Comparison of ENCODE assay signal across 8 cellular contexts in genomic region chr2:201126308-201127127, GRCh38. TPM values are rescaled to one million over a fixed set of nuclear protein-coding genes. Genes with fewer than 3 reads are reported as not detected.
A peak's percentile ranks its signal among the peaks of the same experiment; 100 is the strongest.
DNase-seq lines count a peak whose midpoint lies in the region; ATAC-seq and TF ChIP-seq lines count a peak whose summit lies in the region.

No MANE protein-coding gene starts in this region.

- no peaks in the 10 kb centered on the region for H3F3A ChIP-seq in neural progenitor cell (ENCODE audit: low read depth)

- POLR2A ChIA-PET in Caco-2 (lab: Charles Lee), result interaction anchor here (0.7 to 1.2 kb wide), 3 partner anchors 19 to 28 kb away, joined by 3 to 5 read pairs (median 4); no protein-coding TSS in a partner anchor

- CTCF ChIA-PET in Caco-2 (lab: Charles Lee), result interaction anchor here (0.8 to 1.5 kb wide), 3 partner anchors 11 to 22 kb away, joined by 3 to 6 read pairs (median 5); partner anchors contain the start of gene CFLAR

- H3K9ac ChIP-seq in neural progenitor cell, result no peak overlapping the region

- peaks cover 81% of the 10 kb centered on the region for H3K4me1 ChIP-seq in Caco-2
- H3K4me1 ChIP-seq in foreskin keratinocyte, result peaks cover 48% of the 10 kb centered on the region
- H3K4me1 ChIP-seq in neural progenitor cell, result peaks cover 11% of the 10 kb centered on the region

- intact Hi-C loops in Caco-2 (cut with micrococcal nuclease; ENCODE audit: unreplicated experiment), result loop anchor here (1.0 kb wide), 1 partner anchor 18 kb away; no protein-coding TSS in a partner anchor

- TF ChIP-seq CTCF in Caco-2 (IDR thresholded peaks at IDR 0.05; ENCODE audit: insufficient read depth in 1 of 2, low read depth in 1 of 2, low read length in 1 of 2, severe bottlenecking in 1 of 2, unreplicated experiment in 1 of 2) (no peak), foreskin keratinocyte (conservative IDR thresholded peaks at IDR 0.05) (no peak), neural progenitor cell (IDR thresholded peaks at IDR 0.05) (no peak)

- H3K4me2 ChIP-seq in neural progenitor cell, result no peak overlapping the region

- H3K27me3 Mint-ChIP-seq in Caco-2 (ENCODE audit: insufficient read depth, unreplicated experiment), result no peaks in the 10 kb centered on the region
- no peaks in the 10 kb centered on the region for H3K27me3 Mint-ChIP-seq in T-helper 1 cell treated with Interleukin-12 subunit alpha and Interleukin-12 subunit beta and Interleukin-4 antibody, amounts not matched to agents 30 μg/mL and 1 μg/mL, for 36 hours (ENCODE audit: low read depth)
- no peaks in the 10 kb centered on the region for H3K27me3 Mint-ChIP-seq in stimulated activated memory B cell treated with anti-CD40 and anti-IgM and Interleukin-4, amounts not matched to agents 10 μg/mL and 1 μg/mL and 100 μg/mL, for 72 hours
- H3K27me3 Mint-ChIP-seq in neural progenitor cell (ENCODE audit: insufficient read depth, low read depth), result peaks cover 4% of the 10 kb centered on the region

- H3K9me3 ChIP-seq in Caco-2, result no peaks in the 10 kb centered on the region
- no peaks in the 10 kb centered on the region for H3K9me3 ChIP-seq in neural progenitor cell (ENCODE audit: low read depth)

- DNase-seq in Caco-2 (peak; percentile 74 to 88), foreskin keratinocyte (no peak), anterior cingulate cortex (lab: John Stamatoyannopoulos, UW) (no peak), NCI-H69 (lab: John Stamatoyannopoulos, UW) (no peak), neural progenitor cell (ENCODE audit: low spot score) (no peak)

- H3K27ac ChIP-seq in foreskin keratinocyte, result peak overlapping the region; percentile 96
- H3K27ac ChIP-seq in neural progenitor cell, result no peak overlapping the region

- no peaks in the 10 kb centered on the region for H3K79me2 ChIP-seq in neural progenitor cell (ENCODE audit: low read depth)

- no peaks in the 10 kb centered on the region for H4K20me1 ChIP-seq in neural progenitor cell (ENCODE audit: low read depth)

- ATAC-seq in GM21717 (IDR thresholded peaks at IDR 0.05; ENCODE audit: unreplicated experiment) (peak; percentile 17), foreskin keratinocyte (no peak)
- ATAC-seq in stimulated activated memory B cell treated with anti-CD40 and anti-IgM and Interleukin-4, amounts not matched to agents 10 μg/mL and 1 μg/mL and 100 μg/mL, for 72 hours, result peak; percentile 58

- BruUV-seq in Caco-2 (replicated peaks; lab: Mats Ljungman, UMichigan), result no TSS peak

- H3K4me3 Mint-ChIP-seq in Caco-2 (ENCODE audit: unreplicated experiment) (peak overlapping the region; percentile 67), neural progenitor cell (no peak overlapping the region)
- H3K4me3 Mint-ChIP-seq in T-helper 1 cell treated with Interleukin-12 subunit alpha and Interleukin-12 subunit beta and Interleukin-4 antibody, amounts not matched to agents 30 μg/mL and 1 μg/mL, for 36 hours, result peak overlapping the region; percentile 97
- peak overlapping the region; percentile 75 for H3K4me3 Mint-ChIP-seq in stimulated activated memory B cell treated with anti-CD40 and anti-IgM and Interleukin-4, amounts not matched to agents 10 μg/mL and 1 μg/mL and 100 μg/mL, for 72 hours

- peaks cover 31% of the 10 kb centered on the region for H3K36me3 Mint-ChIP-seq in Caco-2 (ENCODE audit: insufficient read depth, unreplicated experiment)
- peaks cover 60% of the 10 kb centered on the region for H3K36me3 Mint-ChIP-seq in T-helper 1 cell treated with Interleukin-12 subunit alpha and Interleukin-12 subunit beta and Interleukin-4 antibody, amounts not matched to agents 30 μg/mL and 1 μg/mL, for 36 hours (ENCODE audit: low read depth)
- peaks cover 34% of the 10 kb centered on the region for H3K36me3 Mint-ChIP-seq in stimulated activated memory B cell treated with anti-CD40 and anti-IgM and Interleukin-4, amounts not matched to agents 10 μg/mL and 1 μg/mL and 100 μg/mL, for 72 hours
- no peaks in the 10 kb centered on the region for H3K36me3 Mint-ChIP-seq in neural progenitor cell

- H2AFZ ChIP-seq in neural progenitor cell (replicated peaks), result no peak overlapping the region

- H3K4me3 ChIP-seq in Caco-2 (ENCODE audit: low read depth, low read length) (no peak overlapping the region), neural progenitor cell (no peak overlapping the region)

- peaks cover 61% of the 10 kb centered on the region for H3K4me1 Mint-ChIP-seq in Caco-2 (ENCODE audit: low read depth, unreplicated experiment)
- H3K4me1 Mint-ChIP-seq in T-helper 1 cell treated with Interleukin-12 subunit alpha and Interleukin-12 subunit beta and Interleukin-4 antibody, amounts not matched to agents 30 μg/mL and 1 μg/mL, for 36 hours (ENCODE audit: low read depth), result peaks cover 71% of the 10 kb centered on the region
- H3K4me1 Mint-ChIP-seq in stimulated activated memory B cell treated with anti-CD40 and anti-IgM and Interleukin-4, amounts not matched to agents 10 μg/mL and 1 μg/mL and 100 μg/mL, for 72 hours, result peaks cover 75% of the 10 kb centered on the region
- H3K4me1 Mint-ChIP-seq in neural progenitor cell, result peaks cover 14% of the 10 kb centered on the region

- H3K36me3 ChIP-seq in Caco-2 (ENCODE audit: control insufficient read depth, insufficient read depth, low read length) (peaks cover 1% of the 10 kb centered on the region; the same call in 1 of the 2 replicates), neural progenitor cell (no peaks in the 10 kb centered on the region)

- peak overlapping the region; percentile 87 for H3K27ac Mint-ChIP-seq in Caco-2 (ENCODE audit: unreplicated experiment)
- H3K27ac Mint-ChIP-seq in T-helper 1 cell treated with Interleukin-12 subunit alpha and Interleukin-12 subunit beta and Interleukin-4 antibody, amounts not matched to agents 30 μg/mL and 1 μg/mL, for 36 hours, result peak overlapping the region; percentile 96
- peak overlapping the region; percentile 96 for H3K27ac Mint-ChIP-seq in stimulated activated memory B cell treated with anti-CD40 and anti-IgM and Interleukin-4, amounts not matched to agents 10 μg/mL and 1 μg/mL and 100 μg/mL, for 72 hours
- no peak overlapping the region for H3K27ac Mint-ChIP-seq in neural progenitor cell

- H3K9me3 Mint-ChIP-seq in Caco-2 (ENCODE audit: unreplicated experiment), result no peaks in the 10 kb centered on the region
- H3K9me3 Mint-ChIP-seq in T-helper 1 cell treated with Interleukin-12 subunit alpha and Interleukin-12 subunit beta and Interleukin-4 antibody, amounts not matched to agents 30 μg/mL and 1 μg/mL, for 36 hours, result no peaks in the 10 kb centered on the region
- no peaks in the 10 kb centered on the region for H3K9me3 Mint-ChIP-seq in stimulated activated memory B cell treated with anti-CD40 and anti-IgM and Interleukin-4, amounts not matched to agents 10 μg/mL and 1 μg/mL and 100 μg/mL, for 72 hours
- H3K9me3 Mint-ChIP-seq in neural progenitor cell, result no peaks in the 10 kb centered on the region

- H3K27me3 ChIP-seq in Caco-2 (replicated peaks; ENCODE audit: control insufficient read depth, insufficient read depth, low read length), result no peaks in the 10 kb centered on the region
- H3K27me3 ChIP-seq in foreskin keratinocyte, result no peaks in the 10 kb centered on the region
- no peaks in the 10 kb centered on the region for H3K27me3 ChIP-seq in neural progenitor cell

RNA-seq across cellular contexts. Expression of gene CFLAR, which starts 10.6 kb away (rescaled TPM):
- total RNA-seq in Caco-2 (2022) (56.4 and 62.6 TPM in 2 replicates), foreskin keratinocyte (38.0 and 44.2 TPM in 2 replicates), neural progenitor cell (ENCODE audit: low replicate concordance) (10.9 and 11.4 TPM in 2 replicates)
- polyA plus RNA-seq in foreskin keratinocyte, result 17.2 and 22.2 TPM in 2 replicates

RNA-seq across cellular contexts. Expression of gene NDUFB3, which starts 54.7 kb away (rescaled TPM):
- 117 and 118 TPM in 2 replicates for total RNA-seq in Caco-2 (2022)
- total RNA-seq in foreskin keratinocyte, result 137 and 143 TPM in 2 replicates
- polyA plus RNA-seq in foreskin keratinocyte, result 175 and 176 TPM in 2 replicates
- total RNA-seq in neural progenitor cell (ENCODE audit: low replicate concordance), result 50.1 and 125 TPM in 2 replicates

RNA-seq across cellular contexts. Expression of gene HYCC2, which starts 55.0 kb away (rescaled TPM):
- total RNA-seq in Caco-2 (2022), result 21.8 and 21.9 TPM in 2 replicates
- 7.8 and 9.4 TPM in 2 replicates for total RNA-seq in foreskin keratinocyte
- polyA plus RNA-seq in foreskin keratinocyte, result 0.93 and 1.1 TPM in 2 replicates
- total RNA-seq in neural progenitor cell (ENCODE audit: low replicate concordance), result 6.8 and 9.1 TPM in 2 replicates

RNA-seq across cellular contexts. Expression of gene CASP10, which starts 56.4 kb away (rescaled TPM):
- 5.8 and 5.9 TPM in 2 replicates for total RNA-seq in Caco-2 (2022)
- 6.1 and 6.5 TPM in 2 replicates for total RNA-seq in foreskin keratinocyte
- 2.4 and 2.7 TPM in 2 replicates for polyA plus RNA-seq in foreskin keratinocyte
- total RNA-seq in neural progenitor cell (ENCODE audit: low replicate concordance), result 1.4 and 2.2 TPM in 2 replicates

Comparison
In these comparisons a context has a peak if more than half of its experiments do, and no peak if none do; other contexts are left out.
1. DNase-seq: peak in Caco-2 (2 of 2); none in foreskin keratinocyte (0 of 2), anterior cingulate cortex (0 of 58), NCI-H69 (single experiment) and neural progenitor cell (single experiment).